Comparison of ENCODE assay signal across 7 cellular contexts in genomic region chr2:71481111-71481510, GRCh38. TPM values are rescaled to one million over a fixed set of nuclear protein-coding genes. Genes with fewer than 3 reads are reported as not detected.
"Had no signal": no experiment of that assay in that cellular context is flagged by ENCODE, and none has a peak within 500 bp of the region (broad histone marks: within the 10 kb centered on the region; RNA-seq: fewer than 3 reads in every experiment).

No MANE protein-coding gene starts in this region.

- H3K4me3 ChIP-seq: GM23338 had no signal

- DNase-seq: H9, HCEC 1CT, KBM-7 had no signal

- H3K4me3 Mint-ChIP-seq: GM23338, H9, IgD-negative memory B cell had no signal

- H3K9me3 Mint-ChIP-seq: H9, IgD-negative memory B cell had no signal

- H3K4me1 Mint-ChIP-seq: IgD-negative memory B cell had no signal

- H3K27ac ChIP-seq: KMS-11 had no signal

- H3K27ac Mint-ChIP-seq: GM23338, H9, IgD-negative memory B cell had no signal

RNA-seq across cellular contexts. Expression of gene DYSF, which starts 27.8 kb away (rescaled TPM):
- total RNA-seq: HT-29 had no signal
